In the genomic region with DNA sequence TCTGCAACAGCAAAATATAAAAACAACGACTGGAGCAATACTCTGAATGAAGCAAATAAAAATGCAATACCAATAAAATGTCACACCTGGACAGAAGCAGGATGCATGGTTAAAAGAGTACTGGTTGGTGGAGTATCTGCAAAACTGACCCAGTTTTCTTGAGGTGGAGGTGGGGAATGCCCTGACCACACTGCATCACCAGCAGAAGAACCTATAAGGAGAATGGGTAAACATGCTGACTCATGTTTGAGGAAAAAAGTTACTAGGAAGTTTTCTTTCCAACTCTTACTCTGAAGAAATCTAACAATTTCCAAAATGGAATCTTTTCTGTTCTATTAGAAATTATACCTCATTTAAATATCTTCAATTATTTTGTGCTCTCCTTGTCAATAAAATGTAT, we compare ENCODE assay signal across 1 cellular context.
A peak's percentile ranks its signal among the peaks of the same experiment; 100 is the strongest.
TF ChIP-seq lines count a peak whose summit lies in the region.

No MANE protein-coding gene starts in this region.

TF ChIP-seq in GM12878, 131 proteins besides CTCF, POLR2A, EP300 and RAD21 (continued from another document):
- TF ChIP-seq, protein P1, sequence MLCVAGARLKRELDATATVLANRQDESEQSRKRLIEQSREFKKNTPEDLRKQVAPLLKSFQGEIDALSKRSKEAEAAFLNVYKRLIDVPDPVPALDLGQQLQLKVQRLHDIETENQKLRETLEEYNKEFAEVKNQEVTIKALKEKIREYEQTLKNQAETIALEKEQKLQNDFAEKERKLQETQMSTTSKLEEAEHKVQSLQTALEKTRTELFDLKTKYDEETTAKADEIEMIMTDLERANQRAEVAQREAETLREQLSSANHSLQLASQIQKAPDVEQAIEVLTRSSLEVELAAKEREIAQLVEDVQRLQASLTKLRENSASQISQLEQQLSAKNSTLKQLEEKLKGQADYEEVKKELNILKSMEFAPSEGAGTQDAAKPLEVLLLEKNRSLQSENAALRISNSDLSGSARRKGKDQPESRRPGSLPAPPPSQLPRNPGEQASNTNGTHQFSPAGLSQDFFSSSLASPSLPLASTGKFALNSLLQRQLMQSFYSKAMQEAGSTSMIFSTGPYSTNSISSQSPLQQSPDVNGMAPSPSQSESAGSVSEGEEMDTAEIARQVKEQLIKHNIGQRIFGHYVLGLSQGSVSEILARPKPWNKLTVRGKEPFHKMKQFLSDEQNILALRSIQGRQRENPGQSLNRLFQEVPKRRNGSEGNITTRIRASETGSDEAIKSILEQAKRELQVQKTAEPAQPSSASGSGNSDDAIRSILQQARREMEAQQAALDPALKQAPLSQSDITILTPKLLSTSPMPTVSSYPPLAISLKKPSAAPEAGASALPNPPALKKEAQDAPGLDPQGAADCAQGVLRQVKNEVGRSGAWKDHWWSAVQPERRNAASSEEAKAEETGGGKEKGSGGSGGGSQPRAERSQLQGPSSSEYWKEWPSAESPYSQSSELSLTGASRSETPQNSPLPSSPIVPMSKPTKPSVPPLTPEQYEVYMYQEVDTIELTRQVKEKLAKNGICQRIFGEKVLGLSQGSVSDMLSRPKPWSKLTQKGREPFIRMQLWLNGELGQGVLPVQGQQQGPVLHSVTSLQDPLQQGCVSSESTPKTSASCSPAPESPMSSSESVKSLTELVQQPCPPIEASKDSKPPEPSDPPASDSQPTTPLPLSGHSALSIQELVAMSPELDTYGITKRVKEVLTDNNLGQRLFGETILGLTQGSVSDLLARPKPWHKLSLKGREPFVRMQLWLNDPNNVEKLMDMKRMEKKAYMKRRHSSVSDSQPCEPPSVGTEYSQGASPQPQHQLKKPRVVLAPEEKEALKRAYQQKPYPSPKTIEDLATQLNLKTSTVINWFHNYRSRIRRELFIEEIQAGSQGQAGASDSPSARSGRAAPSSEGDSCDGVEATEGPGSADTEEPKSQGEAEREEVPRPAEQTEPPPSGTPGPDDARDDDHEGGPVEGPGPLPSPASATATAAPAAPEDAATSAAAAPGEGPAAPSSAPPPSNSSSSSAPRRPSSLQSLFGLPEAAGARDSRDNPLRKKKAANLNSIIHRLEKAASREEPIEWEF (IDR thresholded peaks at IDR 0.05; ENCODE audit: insufficient replicate concordance, low read depth, low read length): no peak
- TF ChIP-seq RELA (IDR thresholded peaks at IDR 0.05; ENCODE audit: borderline replicate concordance, partially characterized antibody) (peak; percentile 39), SUPT20H (IDR thresholded peaks at IDR 0.05; ENCODE audit: borderline replicate concordance, control insufficient read depth, low read depth, low read length) (no peak), EGR1 (IDR thresholded peaks at IDR 0.05; ENCODE audit: borderline replicate concordance in 1 of 2, low read depth in 2 of 2, low read length in 2 of 2) (peak in 1 of 2 experiments; percentile 22; a peak in 1 of 3 replicates), CREB1 (IDR thresholded peaks at IDR 0.05; ENCODE audit: low read depth) (0 out of 2 replicates have a peak, but pooled peaks have one; percentile 34), RUNX3 (IDR thresholded peaks at IDR 0.05; ENCODE audit: low read length) (peak; percentile 83), IKZF2 (IDR thresholded peaks at IDR 0.05) (peak; percentile 53 to 58; a peak in 3 of 4 replicates), GATAD2B (conservative IDR thresholded peaks at IDR 0.05; ENCODE audit: low read depth) (no peak), POU2F2 (IDR thresholded peaks at IDR 0.05; ENCODE audit: borderline replicate concordance, low read depth, low read length) (no peak), BACH1 (IDR thresholded peaks at IDR 0.05; ENCODE audit: borderline replicate concordance) (peak; percentile 98), IKZF1 (conservative IDR thresholded peaks at IDR 0.05) (peak; percentile 38), JUNB (IDR thresholded peaks at IDR 0.05) (0 out of 2 replicates have a peak, but pooled peaks have one; percentile 6)
- TF ChIP-seq, protein P2, sequence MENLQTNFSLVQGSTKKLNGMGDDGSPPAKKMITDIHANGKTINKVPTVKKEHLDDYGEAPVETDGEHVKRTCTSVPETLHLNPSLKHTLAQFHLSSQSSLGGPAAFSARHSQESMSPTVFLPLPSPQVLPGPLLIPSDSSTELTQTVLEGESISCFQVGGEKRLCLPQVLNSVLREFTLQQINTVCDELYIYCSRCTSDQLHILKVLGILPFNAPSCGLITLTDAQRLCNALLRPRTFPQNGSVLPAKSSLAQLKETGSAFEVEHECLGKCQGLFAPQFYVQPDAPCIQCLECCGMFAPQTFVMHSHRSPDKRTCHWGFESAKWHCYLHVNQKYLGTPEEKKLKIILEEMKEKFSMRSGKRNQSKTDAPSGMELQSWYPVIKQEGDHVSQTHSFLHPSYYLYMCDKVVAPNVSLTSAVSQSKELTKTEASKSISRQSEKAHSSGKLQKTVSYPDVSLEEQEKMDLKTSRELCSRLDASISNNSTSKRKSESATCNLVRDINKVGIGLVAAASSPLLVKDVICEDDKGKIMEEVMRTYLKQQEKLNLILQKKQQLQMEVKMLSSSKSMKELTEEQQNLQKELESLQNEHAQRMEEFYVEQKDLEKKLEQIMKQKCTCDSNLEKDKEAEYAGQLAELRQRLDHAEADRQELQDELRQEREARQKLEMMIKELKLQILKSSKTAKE (IDR thresholded peaks at IDR 0.05; ENCODE audit: low read depth, poor library complexity, severe bottlenecking): no peak
- TF ChIP-seq, protein P3, sequence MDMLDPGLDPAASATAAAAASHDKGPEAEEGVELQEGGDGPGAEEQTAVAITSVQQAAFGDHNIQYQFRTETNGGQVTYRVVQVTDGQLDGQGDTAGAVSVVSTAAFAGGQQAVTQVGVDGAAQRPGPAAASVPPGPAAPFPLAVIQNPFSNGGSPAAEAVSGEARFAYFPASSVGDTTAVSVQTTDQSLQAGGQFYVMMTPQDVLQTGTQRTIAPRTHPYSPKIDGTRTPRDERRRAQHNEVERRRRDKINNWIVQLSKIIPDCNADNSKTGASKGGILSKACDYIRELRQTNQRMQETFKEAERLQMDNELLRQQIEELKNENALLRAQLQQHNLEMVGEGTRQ (IDR thresholded peaks at IDR 0.05; ENCODE audit: borderline replicate concordance, low read depth, low read length): no peak
- TF ChIP-seq, protein P4, sequence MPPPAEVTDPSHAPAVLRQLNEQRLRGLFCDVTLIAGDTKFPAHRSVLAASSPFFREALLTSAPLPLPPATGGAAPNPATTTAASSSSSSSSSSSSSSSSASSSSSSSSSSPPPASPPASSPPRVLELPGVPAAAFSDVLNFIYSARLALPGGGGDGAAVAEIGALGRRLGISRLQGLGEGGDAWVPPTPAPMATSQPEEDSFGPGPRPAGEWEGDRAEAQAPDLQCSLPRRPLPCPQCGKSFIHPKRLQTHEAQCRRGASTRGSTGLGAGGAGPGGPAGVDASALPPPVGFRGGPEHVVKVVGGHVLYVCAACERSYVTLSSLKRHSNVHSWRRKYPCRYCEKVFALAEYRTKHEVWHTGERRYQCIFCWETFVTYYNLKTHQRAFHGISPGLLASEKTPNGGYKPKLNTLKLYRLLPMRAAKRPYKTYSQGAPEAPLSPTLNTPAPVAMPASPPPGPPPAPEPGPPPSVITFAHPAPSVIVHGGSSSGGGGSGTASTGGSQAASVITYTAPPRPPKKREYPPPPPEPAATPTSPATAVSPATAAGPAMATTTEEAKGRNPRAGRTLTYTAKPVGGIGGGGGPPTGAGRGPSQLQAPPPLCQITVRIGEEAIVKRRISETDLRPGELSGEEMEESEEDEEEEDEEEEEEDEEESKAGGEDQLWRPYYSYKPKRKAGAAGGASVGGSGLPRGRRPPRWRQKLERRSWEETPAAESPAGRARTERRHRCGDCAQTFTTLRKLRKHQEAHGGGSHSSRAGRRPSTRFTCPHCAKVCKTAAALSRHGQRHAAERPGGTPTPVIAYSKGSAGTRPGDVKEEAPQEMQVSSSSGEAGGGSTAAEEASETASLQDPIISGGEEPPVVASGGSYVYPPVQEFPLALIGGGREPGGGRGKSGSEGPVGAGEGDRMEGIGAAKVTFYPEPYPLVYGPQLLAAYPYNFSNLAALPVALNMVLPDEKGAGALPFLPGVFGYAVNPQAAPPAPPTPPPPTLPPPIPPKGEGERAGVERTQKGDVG (CRISPR knock-in tag; IDR thresholded peaks at IDR 0.05): no peak
- TF ChIP-seq, protein P5, sequence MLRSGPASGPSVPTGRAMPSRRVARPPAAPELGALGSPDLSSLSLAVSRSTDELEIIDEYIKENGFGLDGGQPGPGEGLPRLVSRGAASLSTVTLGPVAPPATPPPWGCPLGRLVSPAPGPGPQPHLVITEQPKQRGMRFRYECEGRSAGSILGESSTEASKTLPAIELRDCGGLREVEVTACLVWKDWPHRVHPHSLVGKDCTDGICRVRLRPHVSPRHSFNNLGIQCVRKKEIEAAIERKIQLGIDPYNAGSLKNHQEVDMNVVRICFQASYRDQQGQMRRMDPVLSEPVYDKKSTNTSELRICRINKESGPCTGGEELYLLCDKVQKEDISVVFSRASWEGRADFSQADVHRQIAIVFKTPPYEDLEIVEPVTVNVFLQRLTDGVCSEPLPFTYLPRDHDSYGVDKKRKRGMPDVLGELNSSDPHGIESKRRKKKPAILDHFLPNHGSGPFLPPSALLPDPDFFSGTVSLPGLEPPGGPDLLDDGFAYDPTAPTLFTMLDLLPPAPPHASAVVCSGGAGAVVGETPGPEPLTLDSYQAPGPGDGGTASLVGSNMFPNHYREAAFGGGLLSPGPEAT (IDR thresholded peaks at IDR 0.05; ENCODE audit: low read depth): peak; percentile 52; the same call in 1 of the 2 replicates
- TF ChIP-seq, protein P6, sequence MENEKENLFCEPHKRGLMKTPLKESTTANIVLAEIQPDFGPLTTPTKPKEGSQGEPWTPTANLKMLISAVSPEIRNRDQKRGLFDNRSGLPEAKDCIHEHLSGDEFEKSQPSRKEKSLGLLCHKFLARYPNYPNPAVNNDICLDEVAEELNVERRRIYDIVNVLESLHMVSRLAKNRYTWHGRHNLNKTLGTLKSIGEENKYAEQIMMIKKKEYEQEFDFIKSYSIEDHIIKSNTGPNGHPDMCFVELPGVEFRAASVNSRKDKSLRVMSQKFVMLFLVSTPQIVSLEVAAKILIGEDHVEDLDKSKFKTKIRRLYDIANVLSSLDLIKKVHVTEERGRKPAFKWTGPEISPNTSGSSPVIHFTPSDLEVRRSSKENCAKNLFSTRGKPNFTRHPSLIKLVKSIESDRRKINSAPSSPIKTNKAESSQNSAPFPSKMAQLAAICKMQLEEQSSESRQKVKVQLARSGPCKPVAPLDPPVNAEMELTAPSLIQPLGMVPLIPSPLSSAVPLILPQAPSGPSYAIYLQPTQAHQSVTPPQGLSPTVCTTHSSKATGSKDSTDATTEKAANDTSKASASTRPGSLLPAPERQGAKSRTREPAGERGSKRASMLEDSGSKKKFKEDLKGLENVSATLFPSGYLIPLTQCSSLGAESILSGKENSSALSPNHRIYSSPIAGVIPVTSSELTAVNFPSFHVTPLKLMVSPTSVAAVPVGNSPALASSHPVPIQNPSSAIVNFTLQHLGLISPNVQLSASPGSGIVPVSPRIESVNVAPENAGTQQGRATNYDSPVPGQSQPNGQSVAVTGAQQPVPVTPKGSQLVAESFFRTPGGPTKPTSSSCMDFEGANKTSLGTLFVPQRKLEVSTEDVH (IDR thresholded peaks at IDR 0.05; ENCODE audit: low read depth, partially characterized antibody): no peak
- TF ChIP-seq, protein P7, sequence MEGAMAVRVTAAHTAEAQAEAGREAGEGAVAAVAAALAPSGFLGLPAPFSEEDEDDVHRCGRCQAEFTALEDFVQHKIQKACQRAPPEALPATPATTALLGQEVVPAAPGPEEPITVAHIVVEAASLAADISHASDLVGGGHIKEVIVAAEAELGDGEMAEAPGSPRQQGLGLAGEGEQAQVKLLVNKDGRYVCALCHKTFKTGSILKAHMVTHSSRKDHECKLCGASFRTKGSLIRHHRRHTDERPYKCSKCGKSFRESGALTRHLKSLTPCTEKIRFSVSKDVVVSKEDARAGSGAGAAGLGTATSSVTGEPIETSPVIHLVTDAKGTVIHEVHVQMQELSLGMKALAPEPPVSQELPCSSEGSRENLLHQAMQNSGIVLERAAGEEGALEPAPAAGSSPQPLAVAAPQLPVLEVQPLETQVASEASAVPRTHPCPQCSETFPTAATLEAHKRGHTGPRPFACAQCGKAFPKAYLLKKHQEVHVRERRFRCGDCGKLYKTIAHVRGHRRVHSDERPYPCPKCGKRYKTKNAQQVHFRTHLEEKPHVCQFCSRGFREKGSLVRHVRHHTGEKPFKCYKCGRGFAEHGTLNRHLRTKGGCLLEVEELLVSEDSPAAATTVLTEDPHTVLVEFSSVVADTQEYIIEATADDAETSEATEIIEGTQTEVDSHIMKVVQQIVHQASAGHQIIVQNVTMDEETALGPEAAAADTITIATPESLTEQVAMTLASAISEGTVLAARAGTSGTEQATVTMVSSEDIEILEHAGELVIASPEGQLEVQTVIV (IDR thresholded peaks at IDR 0.05; ENCODE audit: borderline replicate concordance, partially characterized antibody): no peak
